In genomic region chr3:27923349-27924068, GRCh38 we compare ENCODE assay signal across 28 cellular contexts.
"Had no signal": no experiment of that assay in that cellular context is flagged by ENCODE, and none has a peak within 500 bp of the region (broad histone marks: within the 10 kb centered on the region; RNA-seq: fewer than 3 reads in every experiment).

No MANE protein-coding gene starts in this region.

- H3K27me3 Mint-ChIP-seq: activated naive CD4-positive, alpha-beta T cell treated with anti-CD3 and anti-CD28 coated beads, Interleukin-2, amount 10 ng/mL, durations not matched to agents 7 days and 5 days; activated naive CD8-positive, alpha-beta T cell; activated naive CD8-positive, alpha-beta T cell treated with anti-CD3 and anti-CD28 coated beads, Interleukin-2, amount 50 U/mL, for 24 hours; T-cell had no signal

- H3K36me3 ChIP-seq: SJSA1 had no signal

- H3K4me3 ChIP-seq: SJSA1 had no signal

- H3K27ac Mint-ChIP-seq: activated CD4-positive, alpha-beta memory T cell treated with anti-CD3 and anti-CD28 coated beads for 36 hours; activated naive CD4-positive, alpha-beta T cell treated with anti-CD3 and anti-CD28 coated beads, Interleukin-2, amount 10 ng/mL, durations not matched to agents 7 days and 5 days; activated naive CD8-positive, alpha-beta T cell; activated naive CD8-positive, alpha-beta T cell treated with anti-CD3 and anti-CD28 coated beads, Interleukin-2, amount 50 U/mL, for 24 hours; activated T-cell treated with anti-CD3 and anti-CD28 coated beads, Interleukin-2, amount 50 U/mL, for 72 hours; T-cell had no signal

- H3K27ac ChIP-seq: KMS-11, SJSA1 had no signal

- ATAC-seq: activated naive CD8-positive, alpha-beta T cell treated with anti-CD3 and anti-CD28 coated beads, Interleukin-2, amount 50 U/mL, for 24 hours; activated T-cell treated with anti-CD3 and anti-CD28 coated beads, Interleukin-2, amount 50 U/mL, for 72 hours; Panc1; T-cell had no signal

- H3K36me3 Mint-ChIP-seq: activated CD4-positive, alpha-beta memory T cell treated with anti-CD3 and anti-CD28 coated beads for 36 hours; activated naive CD4-positive, alpha-beta T cell treated with anti-CD3 and anti-CD28 coated beads, Interleukin-2, amount 10 ng/mL, durations not matched to agents 7 days and 5 days; activated naive CD8-positive, alpha-beta T cell; brain; T-cell had no signal

- H3K9me3 ChIP-seq: SJSA1, SK-N-SH had no signal

- DNase-seq: activated CD4-positive, alpha-beta memory T cell treated with anti-CD3 and anti-CD28 coated beads for 36 hours; activated CD4-positive, alpha-beta T cell treated with anti-CD3 and anti-CD28 coated beads, Interleukin-2, amount 50 U/mL, for 1 hour; activated naive CD4-positive, alpha-beta T cell treated with anti-CD3 and anti-CD28 coated beads, Interleukin-2, amount 10 ng/mL, durations not matched to agents 7 days and 5 days; activated naive CD8-positive, alpha-beta T cell treated with anti-CD3 and anti-CD28 coated beads, Interleukin-2, amount 50 U/mL, for 24 hours; activated T-cell treated with anti-CD3 and anti-CD28 coated beads, Interleukin-2, amount 50 U/mL, for 1 hour; activated T-cell treated with anti-CD3 and anti-CD28 coated beads, Interleukin-2, amount 50 U/mL, for 72 hours; anterior cingulate cortex; MM.1S; NCI-H1092 treated with DMSO at 0.1 percent for 48 hours; NCI-H146; NCI-H187 treated with DMSO at 0.1 percent for 48 hours; NCI-H2171 treated with DMSO at 0.1 percent for 48 hours; NCI-H2227 treated with DMSO at 0.1 percent for 48 hours; NCI-H446; NCI-H510A treated with DMSO at 0.1 percent for 48 hours; NCI-H526 treated with DMSO at 0.1 percent for 48 hours; NCI-H774; RPMI8226; SHP77 treated with DMSO at 0.1 percent for 48 hours; SK-N-SH; T-cell had no signal

- H3K4me1 ChIP-seq: SJSA1 had no signal

- FAIRE-seq: bronchial epithelial cell, TTC549 had no signal

- H3K9ac ChIP-seq: KMS-11, SK-N-SH had no signal

- H3K4me2 ChIP-seq: KMS-11, SK-N-SH had no signal

- H3K9me3 Mint-ChIP-seq: activated CD4-positive, alpha-beta memory T cell treated with anti-CD3 and anti-CD28 coated beads for 36 hours; activated naive CD4-positive, alpha-beta T cell treated with anti-CD3 and anti-CD28 coated beads, Interleukin-2, amount 10 ng/mL, durations not matched to agents 7 days and 5 days; activated naive CD8-positive, alpha-beta T cell treated with anti-CD3 and anti-CD28 coated beads, Interleukin-2, amount 50 U/mL, for 24 hours; activated T-cell treated with anti-CD3 and anti-CD28 coated beads, Interleukin-2, amount 50 U/mL, for 72 hours; brain; T-cell had no signal

- H3K4me3 Mint-ChIP-seq: activated CD4-positive, alpha-beta memory T cell treated with anti-CD3 and anti-CD28 coated beads for 36 hours; activated naive CD4-positive, alpha-beta T cell treated with anti-CD3 and anti-CD28 coated beads, Interleukin-2, amount 10 ng/mL, durations not matched to agents 7 days and 5 days; activated naive CD8-positive, alpha-beta T cell; activated naive CD8-positive, alpha-beta T cell treated with anti-CD3 and anti-CD28 coated beads, Interleukin-2, amount 50 U/mL, for 24 hours; brain; T-cell had no signal

- H3K4me1 Mint-ChIP-seq: activated naive CD4-positive, alpha-beta T cell treated with anti-CD3 and anti-CD28 coated beads, Interleukin-2, amount 10 ng/mL, durations not matched to agents 7 days and 5 days; brain had no signal

- H3K27me3 ChIP-seq: SJSA1 had no signal
